ENCODE assay signal across 25 cellular contexts in genomic region chr16:73288435-73288834, GRCh38.
"Had no signal": no experiment of that assay in that cellular context is flagged by ENCODE, and none has a peak within 500 bp of the region (broad histone marks: within the 10 kb centered on the region; RNA-seq: fewer than 3 reads in every experiment).

No MANE protein-coding gene starts in this region.

- DNase-seq: activated CD4-positive, alpha-beta memory T cell treated with anti-CD3 and anti-CD28 coated beads, Interleukin-2, amount 10 ng/mL, durations not matched to agents 7 days and 5 days; activated CD4-positive, alpha-beta T cell treated with anti-CD3 and anti-CD28 coated beads for 1 hour; activated CD4-positive, alpha-beta T cell treated with anti-CD3 and anti-CD28 coated beads, Interleukin-2, amount 10 ng/mL, durations not matched to agents 7 days and 5 days; activated CD8-positive, alpha-beta memory T cell treated with anti-CD3 and anti-CD28 coated beads, Interleukin-2, amount 50 U/mL, for 48 hours; activated gamma-delta T cell; activated naive CD4-positive, alpha-beta T cell treated with anti-CD3 and anti-CD28 coated beads, Interleukin-2, amount 10 ng/mL, durations not matched to agents 7 days and 5 days; activated naive CD8-positive, alpha-beta T cell treated with anti-CD3 and anti-CD28 coated beads, Interleukin-2, amount 10 ng/mL, durations not matched to agents 7 days and 5 days; activated T-cell treated with anti-CD3 and anti-CD28 coated beads, Interleukin-2, amount 50 U/mL, for 24 hours; amniotic stem cell; brain microvascular endothelial cell; cortex of kidney; foreskin melanocyte; left cardiac atrium; mammary epithelial cell; occipital lobe; right cardiac atrium; stimulated activated CD4-positive, alpha-beta T cell treated with anti-CD3 and anti-CD28 coated beads, Interleukin-4, amount 100 ng/mL, for 1 hour; trophoblast cell had no signal

- ATAC-seq: left cardiac atrium, right cardiac atrium had no signal

- H3K27ac Mint-ChIP-seq: activated CD4-positive, alpha-beta memory T cell treated with anti-CD3 and anti-CD28 coated beads, Interleukin-2, amount 10 ng/mL, durations not matched to agents 7 days and 5 days; activated CD4-positive, alpha-beta T cell treated with anti-CD3 and anti-CD28 coated beads, Interleukin-2, amount 10 ng/mL, durations not matched to agents 7 days and 5 days; activated naive CD4-positive, alpha-beta T cell treated with anti-CD3 and anti-CD28 coated beads, Interleukin-2, amount 10 ng/mL, durations not matched to agents 7 days and 5 days; activated naive CD8-positive, alpha-beta T cell treated with anti-CD3 and anti-CD28 coated beads, Interleukin-2, amount 10 ng/mL, durations not matched to agents 7 days and 5 days; activated T-cell treated with anti-CD3 and anti-CD28 coated beads, Interleukin-2, amount 50 U/mL, for 24 hours; stimulated activated naive CD8-positive, alpha-beta T cell treated with anti-CD3 and anti-CD28 coated beads, Interleukin-15, Interleukin-2, amounts not matched to agents 100 ng/mL and 50 ng/mL, for 24 hours; WTC11 had no signal

- H3K4me3 ChIP-seq: thoracic aorta, vagina had no signal

- H3K36me3 ChIP-seq: brain microvascular endothelial cell, thoracic aorta, vagina had no signal

- H3K27me3 Mint-ChIP-seq: activated CD4-positive, alpha-beta memory T cell treated with anti-CD3 and anti-CD28 coated beads, Interleukin-2, amount 10 ng/mL, durations not matched to agents 7 days and 5 days; activated CD4-positive, alpha-beta T cell treated with anti-CD3 and anti-CD28 coated beads, Interleukin-2, amount 10 ng/mL, durations not matched to agents 7 days and 5 days; activated naive CD4-positive, alpha-beta T cell treated with anti-CD3 and anti-CD28 coated beads, Interleukin-2, amount 10 ng/mL, durations not matched to agents 7 days and 5 days; activated naive CD8-positive, alpha-beta T cell treated with anti-CD3 and anti-CD28 coated beads, Interleukin-2, amount 10 ng/mL, durations not matched to agents 7 days and 5 days; activated T-cell treated with anti-CD3 and anti-CD28 coated beads, Interleukin-2, amount 50 U/mL, for 24 hours had no signal

- H3K4me1 ChIP-seq: vagina had no signal

- H3K9me3 Mint-ChIP-seq: activated CD4-positive, alpha-beta T cell treated with anti-CD3 and anti-CD28 coated beads, Interleukin-2, amount 10 ng/mL, durations not matched to agents 7 days and 5 days; activated naive CD4-positive, alpha-beta T cell treated with anti-CD3 and anti-CD28 coated beads, Interleukin-2, amount 10 ng/mL, durations not matched to agents 7 days and 5 days had no signal

- H3K9me3 ChIP-seq: thoracic aorta, vagina had no signal

- H3K36me3 Mint-ChIP-seq: activated naive CD4-positive, alpha-beta T cell treated with anti-CD3 and anti-CD28 coated beads, Interleukin-2, amount 10 ng/mL, durations not matched to agents 7 days and 5 days; activated naive CD8-positive, alpha-beta T cell treated with anti-CD3 and anti-CD28 coated beads, Interleukin-2, amount 10 ng/mL, durations not matched to agents 7 days and 5 days; WTC11 had no signal

- H3K4me3 Mint-ChIP-seq: activated CD4-positive, alpha-beta memory T cell treated with anti-CD3 and anti-CD28 coated beads, Interleukin-2, amount 10 ng/mL, durations not matched to agents 7 days and 5 days; activated CD4-positive, alpha-beta T cell treated with anti-CD3 and anti-CD28 coated beads, Interleukin-2, amount 10 ng/mL, durations not matched to agents 7 days and 5 days; activated naive CD4-positive, alpha-beta T cell treated with anti-CD3 and anti-CD28 coated beads, Interleukin-2, amount 10 ng/mL, durations not matched to agents 7 days and 5 days; activated naive CD8-positive, alpha-beta T cell treated with anti-CD3 and anti-CD28 coated beads, Interleukin-2, amount 10 ng/mL, durations not matched to agents 7 days and 5 days; activated T-cell treated with anti-CD3 and anti-CD28 coated beads, Interleukin-2, amount 50 U/mL, for 24 hours; stimulated activated naive CD8-positive, alpha-beta T cell treated with anti-CD3 and anti-CD28 coated beads, Interleukin-15, Interleukin-2, amounts not matched to agents 100 ng/mL and 50 ng/mL, for 24 hours; WTC11 had no signal

- H3K27ac ChIP-seq: brain microvascular endothelial cell, thoracic aorta, vagina had no signal

- H3K27me3 ChIP-seq: brain microvascular endothelial cell, vagina had no signal

- H3K4me1 Mint-ChIP-seq: activated CD4-positive, alpha-beta memory T cell treated with anti-CD3 and anti-CD28 coated beads, Interleukin-2, amount 10 ng/mL, durations not matched to agents 7 days and 5 days; activated CD4-positive, alpha-beta T cell treated with anti-CD3 and anti-CD28 coated beads, Interleukin-2, amount 10 ng/mL, durations not matched to agents 7 days and 5 days; activated naive CD4-positive, alpha-beta T cell treated with anti-CD3 and anti-CD28 coated beads, Interleukin-2, amount 10 ng/mL, durations not matched to agents 7 days and 5 days; activated naive CD8-positive, alpha-beta T cell treated with anti-CD3 and anti-CD28 coated beads, Interleukin-2, amount 10 ng/mL, durations not matched to agents 7 days and 5 days had no signal

- FAIRE-seq: astrocyte, endothelial cell of umbilical vein, keratinocyte had no signal
